ENCODE assay signal across 8 cellular contexts in the genomic region with DNA sequence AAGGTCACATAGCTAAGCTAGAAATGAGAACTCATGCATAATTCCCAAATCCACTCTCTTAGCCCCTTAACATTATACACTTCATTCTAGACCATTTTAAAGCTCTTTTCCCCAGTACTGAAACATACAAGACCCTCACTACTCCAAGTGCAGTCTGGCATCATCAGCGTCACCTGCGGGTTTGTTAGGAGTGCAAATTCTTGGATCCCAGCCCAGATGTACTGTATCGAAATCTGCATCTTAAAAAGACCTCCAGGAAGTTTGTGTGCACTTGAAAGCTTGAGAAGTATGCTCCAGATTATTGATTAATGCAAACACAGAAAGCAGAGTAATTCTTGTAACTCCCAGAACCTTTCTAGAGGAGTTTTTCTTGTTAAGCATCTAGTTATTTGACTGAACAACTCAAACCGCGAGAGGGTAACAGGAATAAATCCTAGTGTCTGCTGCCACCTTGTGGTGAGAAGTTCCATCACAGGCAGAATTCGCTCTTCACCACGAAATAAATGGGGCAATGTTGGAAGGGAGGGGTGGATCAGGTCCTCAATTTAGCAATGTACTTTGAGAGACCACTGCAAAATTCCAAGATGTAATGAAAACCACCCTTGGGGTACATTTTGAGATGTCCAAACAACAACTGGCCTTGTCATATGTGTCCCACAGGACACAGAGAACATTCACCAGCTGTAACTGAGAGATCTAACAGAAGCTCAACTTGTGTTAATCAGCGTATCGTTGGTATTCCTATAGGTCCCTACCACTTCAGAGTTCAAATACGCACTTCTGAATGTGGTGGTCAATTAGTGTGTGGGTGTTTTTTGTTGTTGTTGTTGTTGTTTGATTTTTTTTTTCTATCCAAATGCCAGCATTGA. TPM values are rescaled to one million over a fixed set of nuclear protein-coding genes. Genes with fewer than 3 reads are reported as not detected.
DNase-seq lines count a peak whose midpoint lies in the region; ATAC-seq lines count a peak whose summit lies in the region.

No MANE protein-coding gene starts in this region.

- H3K79me1 ChIP-seq in mesendoderm (ENCODE audit: low read length): no peaks in the 10 kb centered on the region

- H3K36me3 ChIP-seq in mesendoderm (ENCODE audit: control insufficient read depth, insufficient read depth, low read length): no peaks in the 10 kb centered on the region

- peak; percentile 56 for DNase-seq in activated gamma-delta T cell treated with Interleukin-2 at 50 U/mL for 16 hours
- DNase-seq in activated gamma-delta T cell (lab: John Stamatoyannopoulos, UW): no peak
- peak; percentile 68 for DNase-seq in NCI-H345 treated with DMSO at 0.1 percent for 48 hours (lab: John Stamatoyannopoulos, UW; ENCODE audit: unreplicated experiment)
- DNase-seq in activated CD4-positive, alpha-beta T cell treated with anti-CD3 and anti-CD28 coated beads, Interleukin-2, amount 50 U/mL, for 4 hours: peak; percentile 48 to 57
- peak; percentile 24 for DNase-seq in effector CD8-positive, alpha-beta T cell (lab: John Stamatoyannopoulos, UW)
- DNase-seq in mesendoderm: peak; percentile 63
- peak; percentile 74 for DNase-seq in stimulated activated CD8-positive, alpha-beta memory T cell treated with anti-CD3 and anti-CD28 coated beads, Interleukin-4, amount 100 ng/mL, for 48 hours

- no CpG with 5 or more reads among the region's 10 CpGs for WGBS in mesendoderm (ENCODE audit: extremely low coverage, insufficient coverage, low lambda C conversion rate)

- H3K56ac ChIP-seq in mesendoderm (ENCODE audit: low read length): no peak overlapping the region

- no peak overlapping the region for H4K5ac ChIP-seq in mesendoderm (ENCODE audit: low read length)

- peak; percentile 79 for ATAC-seq in HG03095 (IDR thresholded peaks at IDR 0.05; ENCODE audit: unreplicated experiment)

- no peak overlapping the region for H3K18ac ChIP-seq in mesendoderm (ENCODE audit: low read length)

- no peaks in the 10 kb centered on the region for H3K27me3 ChIP-seq in mesendoderm (ENCODE audit: insufficient read depth, low read length, poor library complexity)

- peaks cover 3% of the 10 kb centered on the region for H3K4me1 ChIP-seq in mesendoderm (ENCODE audit: control insufficient read depth, low read depth, low read length)

- H3K79me2 ChIP-seq in mesendoderm (ENCODE audit: control insufficient read depth, insufficient read depth, low read length): no peaks in the 10 kb centered on the region

- H3K4me2 ChIP-seq in mesendoderm (ENCODE audit: low read length): no peak overlapping the region

- H3K4me3 ChIP-seq in mesendoderm (ENCODE audit: low read length): no peak overlapping the region

- no peak overlapping the region for H2AK5ac ChIP-seq in mesendoderm (ENCODE audit: low read length)

- H3K4ac ChIP-seq in mesendoderm (ENCODE audit: low read depth, low read length): no peak overlapping the region

- H4K8ac ChIP-seq in mesendoderm (ENCODE audit: low read depth, low read length): no peak overlapping the region

- H3K23ac ChIP-seq in mesendoderm (ENCODE audit: low read length): no peak overlapping the region

- H3K9ac ChIP-seq in mesendoderm (ENCODE audit: low read length): no peak overlapping the region

- no peak overlapping the region for H2BK5ac ChIP-seq in mesendoderm (ENCODE audit: low read length)

- no peak overlapping the region for H2BK15ac ChIP-seq in mesendoderm (replicated peaks; ENCODE audit: low read depth)

- H3K27ac ChIP-seq in mesendoderm (ENCODE audit: low read depth, low read length): no peak overlapping the region

- no peak overlapping the region for H2BK120ac ChIP-seq in mesendoderm (ENCODE audit: low read depth, low read length)

RNA-seq across cellular contexts. Expression of gene C3orf49, which starts 0.6 kb away (rescaled TPM):
- 0.08 TPM for polyA plus RNA-seq in mesendoderm (2013, experiment 1 of 2)
- polyA plus RNA-seq in mesendoderm (2013, experiment 2 of 2): not detected

RNA-seq across cellular contexts. Expression of gene THOC7, which starts 45.1 kb away (rescaled TPM):
- polyA plus RNA-seq in mesendoderm (2013, experiment 1 of 2): 91.4 TPM
- 90.4 TPM for polyA plus RNA-seq in mesendoderm (2013, experiment 2 of 2)

RNA-seq across cellular contexts. Expression of gene ATXN7, which starts 45.2 kb away (rescaled TPM):
- polyA plus RNA-seq in mesendoderm (2013, experiment 1 of 2): 12.2 TPM
- polyA plus RNA-seq in mesendoderm (2013, experiment 2 of 2): 13.6 TPM
